ENCODE assay signal across 8 cellular contexts in the genomic region with DNA sequence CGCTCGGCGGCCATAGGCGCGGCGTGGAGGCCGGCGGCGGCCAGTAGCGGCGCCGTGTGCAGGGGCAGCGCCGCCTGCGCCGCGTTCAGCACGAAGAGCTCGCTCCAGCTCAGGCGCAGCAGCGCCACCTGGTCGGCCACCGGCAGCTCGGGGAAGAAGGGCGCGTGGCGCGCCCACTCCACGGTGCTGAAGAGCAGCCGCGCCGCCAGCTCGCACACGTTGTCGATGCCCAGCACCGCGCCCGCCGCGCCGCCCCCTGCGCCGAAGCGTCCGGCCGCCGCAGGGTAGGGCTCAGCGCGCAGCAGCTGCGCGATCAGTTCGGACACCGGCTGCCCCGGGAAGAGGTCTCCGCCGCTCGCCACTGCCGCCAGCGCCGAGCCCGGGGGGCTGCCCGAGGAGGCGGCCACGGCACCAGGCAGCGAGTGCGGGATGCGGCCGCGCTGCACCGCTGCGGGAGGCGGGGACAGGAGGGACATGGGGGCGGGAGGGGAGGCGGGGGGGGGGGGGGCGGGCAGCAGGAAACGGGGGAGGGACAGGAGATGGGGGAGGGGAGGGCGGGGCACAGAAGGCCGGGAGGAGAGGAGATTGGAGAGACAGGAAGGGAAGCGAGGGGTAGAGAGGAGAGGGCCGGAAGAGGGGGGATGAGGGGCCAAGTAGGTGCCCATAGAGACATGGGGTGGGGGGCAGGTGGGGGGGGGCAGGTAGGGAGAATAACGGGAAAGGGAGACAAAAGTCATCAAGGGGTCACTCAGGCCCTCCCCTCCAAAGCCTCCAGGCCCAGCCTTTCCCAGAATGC. TPM values are rescaled to one million over a fixed set of nuclear protein-coding genes. Genes with fewer than 3 reads are reported as not detected.
DNase-seq lines count a peak whose midpoint lies in the region; ATAC-seq, FAIRE-seq and TF ChIP-seq lines count a peak whose summit lies in the region.

No MANE protein-coding gene starts in this region.

- H3K36me3 Mint-ChIP-seq in T-helper 2 cell treated with Interferon-gamma antibody and Interleukin-4, amounts not matched to agents 5 μg/mL and 100 μg/mL, for 36 hours (ENCODE audit: low read depth), result peaks cover 6% of the 10 kb centered on the region
- peaks cover 12% of the 10 kb centered on the region for H3K36me3 Mint-ChIP-seq in astrocyte (ENCODE audit: low read depth, unreplicated experiment)

- peak overlapping the region; percentile 86 for H3K4me3 Mint-ChIP-seq in T-helper 2 cell treated with Interferon-gamma antibody and Interleukin-4, amounts not matched to agents 5 μg/mL and 100 μg/mL, for 36 hours
- H3K4me3 Mint-ChIP-seq in astrocyte (ENCODE audit: unreplicated experiment), result no peak overlapping the region

- peaks cover 24% of the 10 kb centered on the region for H3K79me2 ChIP-seq in astrocyte (ENCODE audit: insufficient read depth, low read length)

- H3K9me3 ChIP-seq in BE2C (no peaks in the 10 kb centered on the region), astrocyte (ENCODE audit: insufficient read depth, low read depth, low read length) (no peaks in the 10 kb centered on the region), MG63 (no peaks in the 10 kb centered on the region)

- DNase-seq in BE2C, result peak; percentile 86
- peak; percentile 39 for DNase-seq in LHCN-M2 (ENCODE audit: low read depth)
- peak; percentile 75 for DNase-seq in T-helper 2 cell treated with Interferon-gamma antibody and Interleukin-4, amounts not matched to agents 5 μg/mL and 100 μg/mL, for 36 hours (ENCODE audit: low spot score)
- peak; percentile 68 for DNase-seq in astrocyte (ENCODE audit: low read depth)
- DNase-seq in hypothalamus (lab: John Stamatoyannopoulos, UW), result peak in 37 of 51 donors; percentile 18 to 73 (median 46)
- peak; percentile 84 for DNase-seq in sciatic nerve (ENCODE audit: low spot score)
- no peak for DNase-seq in MG63

- peaks cover 6% of the 10 kb centered on the region for H3K4me1 Mint-ChIP-seq in T-helper 2 cell treated with Interferon-gamma antibody and Interleukin-4, amounts not matched to agents 5 μg/mL and 100 μg/mL, for 36 hours (ENCODE audit: low read depth)
- H3K4me1 Mint-ChIP-seq in astrocyte (ENCODE audit: low read depth, unreplicated experiment), result no peaks in the 10 kb centered on the region

- peak overlapping the region; percentile 41 for H3K27ac Mint-ChIP-seq in T-helper 2 cell treated with Interferon-gamma antibody and Interleukin-4, amounts not matched to agents 5 μg/mL and 100 μg/mL, for 36 hours
- no peak overlapping the region for H3K27ac Mint-ChIP-seq in astrocyte (ENCODE audit: unreplicated experiment)

- no peak for FAIRE-seq in astrocyte (lab: Jason Lieb, UNC)

- no peak overlapping the region for H3K27ac ChIP-seq in astrocyte (ENCODE audit: low read depth, low read length)

- peak overlapping the region; percentile 69 for H3K9ac ChIP-seq in astrocyte (ENCODE audit: low read length)

- H2AFZ ChIP-seq in astrocyte (ENCODE audit: low read depth, low read length), result peak overlapping the region; percentile 62

- H3K9me3 Mint-ChIP-seq in T-helper 2 cell treated with Interferon-gamma antibody and Interleukin-4, amounts not matched to agents 5 μg/mL and 100 μg/mL, for 36 hours, result no peaks in the 10 kb centered on the region
- no peaks in the 10 kb centered on the region for H3K9me3 Mint-ChIP-seq in astrocyte (ENCODE audit: unreplicated experiment)

- H3K27me3 Mint-ChIP-seq in T-helper 2 cell treated with Interferon-gamma antibody and Interleukin-4, amounts not matched to agents 5 μg/mL and 100 μg/mL, for 36 hours (ENCODE audit: low read depth), result no peaks in the 10 kb centered on the region
- no peaks in the 10 kb centered on the region for H3K27me3 Mint-ChIP-seq in astrocyte (ENCODE audit: low read depth, unreplicated experiment)

- peak overlapping the region; percentile 93 for H3K4me2 ChIP-seq in astrocyte (ENCODE audit: low read length)

- peaks cover 35% of the 10 kb centered on the region for H4K20me1 ChIP-seq in astrocyte (ENCODE audit: insufficient read depth, low read length)

- peak; percentile 44 for TF ChIP-seq CTCF in BE2C (IDR thresholded peaks at IDR 0.05; ENCODE audit: low read depth, low read length)
- no peak for TF ChIP-seq CTCF in astrocyte (IDR thresholded peaks at IDR 0.05; ENCODE audit: insufficient read depth, low read depth, low read length)

- H3K4me3 ChIP-seq in BE2C (ENCODE audit: low read depth, low read length) (peak overlapping the region; percentile 77), astrocyte (ENCODE audit: insufficient read depth, low read depth, low read length) (peak overlapping the region; percentile 62), MG63 (no peak overlapping the region)

- intact Hi-C loops in sciatic nerve (cut with DNase I), result no loop called here

- H3K4me1 ChIP-seq in BE2C, result peaks cover 10% of the 10 kb centered on the region
- H3K4me1 ChIP-seq in astrocyte (ENCODE audit: insufficient read depth, low read length), result peaks cover 14% of the 10 kb centered on the region

- no peaks in the 10 kb centered on the region for H3K27me3 ChIP-seq in BE2C
- H3K27me3 ChIP-seq in astrocyte (ENCODE audit: insufficient read depth, low read length), result no peaks in the 10 kb centered on the region
- H3K27me3 ChIP-seq in MG63, result no peaks in the 10 kb centered on the region

- peaks cover 62% of the 10 kb centered on the region for H3K36me3 ChIP-seq in BE2C
- peaks cover 10% of the 10 kb centered on the region for H3K36me3 ChIP-seq in astrocyte (ENCODE audit: insufficient read depth, low read length)
- peaks cover 80% of the 10 kb centered on the region for H3K36me3 ChIP-seq in MG63

- ATAC-seq in GM19395 (IDR thresholded peaks at IDR 0.05; ENCODE audit: unreplicated experiment), result peak; percentile 58
- peak; percentile 81 for ATAC-seq in sciatic nerve

RNA-seq across cellular contexts. Expression of gene OCEL1, which starts 9.8 kb away (rescaled TPM):
- polyA plus RNA-seq in BE2C (2012; ENCODE audit: insufficient read depth, insufficient read length, low read depth), result 14.8 TPM
- total RNA-seq in LHCN-M2 (2014; rRNA removed) (2.4 and 6.4 TPM in 2 replicates), astrocyte (12.3 and 13.5 TPM in 2 replicates), sciatic nerve (23.4 TPM)
- 24.3 TPM for polyA plus RNA-seq in LHCN-M2 (2012)
- total RNA-seq in MG63 (2014; rRNA removed; shearing (Covaris generic); ENCODE audit: low replicate concordance), result 2.8 and 7.8 TPM in 2 replicates

RNA-seq across cellular contexts. Expression of gene NR2F6, which starts 9.9 kb away (rescaled TPM):
- polyA plus RNA-seq in BE2C (2012; ENCODE audit: insufficient read depth, insufficient read length, low read depth), result 143 TPM
- 60.0 and 72.7 TPM in 2 replicates for total RNA-seq in LHCN-M2 (2014; rRNA removed)
- 19.8 TPM for polyA plus RNA-seq in LHCN-M2 (2012)
- 63.5 and 72.8 TPM in 2 replicates for total RNA-seq in astrocyte
- 23.9 TPM for total RNA-seq in sciatic nerve
- 87.8 and 95.5 TPM in 2 replicates for total RNA-seq in MG63 (2014; rRNA removed; shearing (Covaris generic); ENCODE audit: low replicate concordance)

RNA-seq across cellular contexts. Expression of gene USE1, which starts 20.7 kb away (rescaled TPM):
- 121 TPM for polyA plus RNA-seq in BE2C (2012; ENCODE audit: insufficient read depth, insufficient read length, low read depth)
- total RNA-seq in LHCN-M2 (2014; rRNA removed) (15.3 and 28.9 TPM in 2 replicates), astrocyte (19.2 and 19.8 TPM in 2 replicates), sciatic nerve (27.4 TPM)
- 45.0 TPM for polyA plus RNA-seq in LHCN-M2 (2012)
- 63.4 and 77.0 TPM in 2 replicates for total RNA-seq in MG63 (2014; rRNA removed; shearing (Covaris generic); ENCODE audit: low replicate concordance)

RNA-seq across cellular contexts. Expression of gene USHBP1, which starts 28.7 kb away (rescaled TPM):
- 0.73 TPM for polyA plus RNA-seq in BE2C (2012; ENCODE audit: insufficient read depth, insufficient read length, low read depth)
- total RNA-seq in LHCN-M2 (2014; rRNA removed) (not detected in 2 replicates), astrocyte (0.27 TPM in 1 of 2 replicates, not detected in the other), sciatic nerve (9.6 TPM)
- polyA plus RNA-seq in LHCN-M2 (2012), result not detected
- not detected in 2 replicates for total RNA-seq in MG63 (2014; rRNA removed; shearing (Covaris generic); ENCODE audit: low replicate concordance)

RNA-seq across cellular contexts. Expression of gene BABAM1, which starts 31.4 kb away (rescaled TPM):
- polyA plus RNA-seq in BE2C (2012; ENCODE audit: insufficient read depth, insufficient read length, low read depth), result 212 TPM
- total RNA-seq in LHCN-M2 (2014; rRNA removed), result 107 and 148 TPM in 2 replicates
- polyA plus RNA-seq in LHCN-M2 (2012), result 134 TPM
- 112 and 115 TPM in 2 replicates for total RNA-seq in astrocyte
- total RNA-seq in sciatic nerve, result 66.6 TPM
- 112 and 258 TPM in 2 replicates for total RNA-seq in MG63 (2014; rRNA removed; shearing (Covaris generic); ENCODE audit: low replicate concordance)
